Comparison of ENCODE assay signal across 22 cellular contexts in genomic region chr17:16301963-16302855, GRCh38. TPM values are rescaled to one million over a fixed set of nuclear protein-coding genes. Genes with fewer than 3 reads are reported as not detected.
DNase-seq lines count a peak whose midpoint lies in the region; ATAC-seq and TF ChIP-seq lines count a peak whose summit lies in the region.
"Had no signal": no experiment of that assay in that cellular context is flagged by ENCODE, and none has a peak within 500 bp of the region (broad histone marks: within the 10 kb centered on the region; RNA-seq: fewer than 3 reads in every experiment).

No MANE protein-coding gene starts in this region.

- no peak overlapping the region for H3K9ac ChIP-seq in SK-N-SH

- H3K27me3 ChIP-seq in SK-N-SH (ENCODE audit: insufficient read depth) (no peaks in the 10 kb centered on the region), osteoblast (ENCODE audit: insufficient read depth, low read length) (no peaks in the 10 kb centered on the region), PC-9 (ENCODE audit: insufficient read depth, low read depth) (no peaks in the 10 kb centered on the region)
- H3K27me3 ChIP-seq: esophagus squamous epithelium, neutrophil, spleen had no signal

- no peaks in the 10 kb centered on the region for H3K9me3 Mint-ChIP-seq in T-cell
- H3K9me3 Mint-ChIP-seq: activated CD4-positive, alpha-beta T cell treated with anti-CD3 and anti-CD28 coated beads, Interleukin-2, amount 10 ng/mL, durations not matched to agents 7 days and 5 days; CD8-positive, alpha-beta memory T cell had no signal

- TF ChIP-seq CTCF in SK-N-SH (IDR thresholded peaks at IDR 0.05) (no peak), fibroblast of mammary gland (conservative IDR thresholded peaks at IDR 0.05; ENCODE audit: control insufficient read depth, insufficient read depth, low read depth, low read length) (no peak), osteoblast (IDR thresholded peaks at IDR 0.05; ENCODE audit: extremely low read depth, low read depth, low read length) (no peak), PC-9 (conservative IDR thresholded peaks at IDR 0.05) (no peak)

- ATAC-seq in SK-N-SH treated with all-trans-retinoic acid at 6 μM for 48 hours, result no peak
- ATAC-seq in T-cell (replicated peaks in 1 of 4), result no peak
- ATAC-seq: left lobe of liver, Right ventricle myocardium inferior had no signal

- BruUV-seq in PC-9 (replicated peaks; lab: Mats Ljungman, UMichigan), result no TSS peak

- H4K20me1 ChIP-seq in SK-N-SH (ENCODE audit: insufficient read depth), result no peaks in the 10 kb centered on the region
- H4K20me1 ChIP-seq in osteoblast (ENCODE audit: insufficient read depth, low read length), result peaks cover 3% of the 10 kb centered on the region
- no peaks in the 10 kb centered on the region for H4K20me1 ChIP-seq in PC-9 (ENCODE audit: insufficient read depth)

- H3K4me2 ChIP-seq in SK-N-SH (no peak overlapping the region), osteoblast (ENCODE audit: insufficient read depth, low read length) (no peak overlapping the region), PC-9 (no peak overlapping the region)

- TF ChIP-seq RAD21 in SK-N-SH (IDR thresholded peaks at IDR 0.05; ENCODE audit: low read length), result no peak

- 93% methylated on average over 13 of the region's 13 CpGs for WGBS in SK-N-SH (ENCODE audit: low lambda C conversion rate)

- no peaks in the 10 kb centered on the region for H3K27me3 Mint-ChIP-seq in T-cell
- H3K27me3 Mint-ChIP-seq: activated CD4-positive, alpha-beta T cell treated with anti-CD3 and anti-CD28 coated beads, Interleukin-2, amount 10 ng/mL, durations not matched to agents 7 days and 5 days; CD8-positive, alpha-beta memory T cell had no signal

- H3K36me3 ChIP-seq in SK-N-SH (replicated peaks in 1 of 2; ENCODE audit: control insufficient read depth in 1 of 2, insufficient read depth in 2 of 2, low read length in 1 of 2), result no peaks in the 10 kb centered on the region
- H3K36me3 ChIP-seq in osteoblast (ENCODE audit: insufficient read depth, low read length), result peaks cover 6% of the 10 kb centered on the region
- H3K36me3 ChIP-seq in PC-9 (ENCODE audit: low read depth), result no peaks in the 10 kb centered on the region
- H3K36me3 ChIP-seq: neutrophil had no signal

- H3K9me3 ChIP-seq in SK-N-SH, result no peaks in the 10 kb centered on the region
- H3K9me3 ChIP-seq in osteoblast (ENCODE audit: low read depth, low read length), result no peaks in the 10 kb centered on the region
- no peaks in the 10 kb centered on the region for H3K9me3 ChIP-seq in PC-9 (ENCODE audit: insufficient read depth, low read depth)
- H3K9me3 ChIP-seq: esophagus squamous epithelium, neutrophil, spleen had no signal

- DNase-seq in SK-N-SH, result no peak
- DNase-seq in M059J (ENCODE audit: low read depth), result peak; percentile 39
- peak; percentile 33 for DNase-seq in fibroblast of mammary gland (ENCODE audit: low read depth)
- DNase-seq in osteoblast (ENCODE audit: insufficient read length, low spot score, missing footprints), result peak; percentile 64
- no peak for DNase-seq in T-cell
- no peak for DNase-seq in middle frontal gyrus (ENCODE audit: extremely low spot score, low spot score)
- no peak for DNase-seq in PC-9
- DNase-seq: activated CD4-positive, alpha-beta T cell treated with anti-CD3 and anti-CD28 coated beads, Interleukin-2, amount 10 ng/mL, durations not matched to agents 7 days and 5 days; aorta; CD8-positive, alpha-beta memory T cell; DND-41; effector CD4-positive, alpha-beta T cell; esophagus squamous epithelium; NCI-H1417 treated with DMSO at 0.1 percent for 48 hours; NCI-H524; spleen; stimulated activated CD4-positive, alpha-beta T cell treated with anti-CD3 and anti-CD28 coated beads, Interleukin-4, amount 100 ng/mL, for 4 hours had no signal

- no peaks in the 10 kb centered on the region; a peak in 1 of 4 replicates for H3K4me1 ChIP-seq in SK-N-SH (ENCODE audit: control insufficient read depth in 1 of 2, insufficient read depth in 2 of 2, low read depth in 1 of 2, low read length in 1 of 2)
- peaks cover 7% of the 10 kb centered on the region for H3K4me1 ChIP-seq in osteoblast (ENCODE audit: insufficient read depth, low read length)
- H3K4me1 ChIP-seq in PC-9 (replicated peaks; ENCODE audit: insufficient read depth), result no peaks in the 10 kb centered on the region
- H3K4me1 ChIP-seq: esophagus squamous epithelium had no signal

- POLR2A ChIA-PET in SK-N-SH (lab: Yijun Ruan, JAX) (no interaction called here), T-cell (lab: Charles Lee) (no interaction called here), PC-9 (lab: Charles Lee; ENCODE audit: unreplicated experiment) (interaction anchor here (0.6 kb wide), 1 partner anchor 1259 kb away, joined by 4 read pairs; no protein-coding TSS in a partner anchor)

- H3F3A ChIP-seq in SK-N-SH (replicated peaks; ENCODE audit: insufficient read depth) (no peaks in the 10 kb centered on the region), PC-9 (ENCODE audit: insufficient read depth, low read depth) (no peaks in the 10 kb centered on the region)

- H3K27ac ChIP-seq in SK-N-SH (ENCODE audit: low read depth in 2 of 2, low read length in 1 of 2) (peak overlapping the region in 1 of 2 experiments; percentile 9; a peak in 1 of 4 replicates), osteoblast (ENCODE audit: low read depth, low read length) (no peak overlapping the region), PC-9 (no peak overlapping the region)
- H3K27ac ChIP-seq: 22Rv1, esophagus squamous epithelium, neutrophil, spleen had no signal

- H3K9me2 ChIP-seq in SK-N-SH (no peaks in the 10 kb centered on the region), PC-9 (ENCODE audit: insufficient read depth) (no peaks in the 10 kb centered on the region)

- no peak for TF ChIP-seq EP300 in SK-N-SH (IDR thresholded peaks at IDR 0.05; ENCODE audit: borderline replicate concordance in 1 of 2, low read depth in 1 of 2, low read length in 1 of 2)

- H3K79me2 ChIP-seq in SK-N-SH (ENCODE audit: insufficient read depth) (no peaks in the 10 kb centered on the region), osteoblast (ENCODE audit: insufficient read depth, low read length) (no peaks in the 10 kb centered on the region), PC-9 (ENCODE audit: low read depth) (no peaks in the 10 kb centered on the region)

- H3K27ac Mint-ChIP-seq in T-cell, result no peak overlapping the region
- H3K27ac Mint-ChIP-seq: activated CD4-positive, alpha-beta T cell treated with anti-CD3 and anti-CD28 coated beads, Interleukin-2, amount 10 ng/mL, durations not matched to agents 7 days and 5 days had no signal

- CTCF ChIA-PET in SK-N-SH (lab: Yijun Ruan, JAX) (no interaction called here), T-cell (lab: Charles Lee) (interaction anchor here in 1 of 2 donors (0.7 kb wide), 1 partner anchor 400 kb away, joined by 6 read pairs; no protein-coding TSS in a partner anchor), PC-9 (lab: Charles Lee) (no interaction called here)

- no peak overlapping the region for H3K4me3 Mint-ChIP-seq in T-cell
- H3K4me3 Mint-ChIP-seq: activated CD4-positive, alpha-beta T cell treated with anti-CD3 and anti-CD28 coated beads, Interleukin-2, amount 10 ng/mL, durations not matched to agents 7 days and 5 days; CD8-positive, alpha-beta memory T cell had no signal

- H3K4me3 ChIP-seq in SK-N-SH (ENCODE audit: low read depth in 2 of 2, low read length in 1 of 2) (no peak overlapping the region), fibroblast of mammary gland (ENCODE audit: control insufficient read depth, low read depth, low read length) (no peak overlapping the region), osteoblast (ENCODE audit: insufficient read depth, low read length) (no peak overlapping the region), PC-9 (no peak overlapping the region)
- H3K4me3 ChIP-seq: esophagus squamous epithelium, spleen had no signal

- H3K4me1 Mint-ChIP-seq in T-cell, result peaks cover 14 to 19% (median 19%) of the 10 kb centered on the region in 3 donors

- H2AFZ ChIP-seq in SK-N-SH (ENCODE audit: low read depth) (no peak overlapping the region), osteoblast (ENCODE audit: low read length) (no peak overlapping the region), PC-9 (no peak overlapping the region)

- H3K36me3 Mint-ChIP-seq in T-cell, result peaks cover 25% of the 10 kb centered on the region

- intact Hi-C loops in PC-9 (cut with micrococcal nuclease; ENCODE audit: unreplicated experiment), result no loop called here

TF ChIP-seq in SK-N-SH, 30 proteins besides CTCF, POLR2A, EP300 and RAD21 (continues in another document):
- TF ChIP-seq USF1 (IDR thresholded peaks at IDR 0.05; ENCODE audit: borderline replicate concordance, low read depth), result no peak
- TF ChIP-seq FOSL2 (IDR thresholded peaks at IDR 0.05; ENCODE audit: borderline replicate concordance, low read depth), result 0 out of 2 replicates have a peak, but pooled peaks have one; percentile 13
- TF ChIP-seq FOXJ3 (CRISPR knock-in tag; IDR thresholded peaks at IDR 0.05), result no peak
- TF ChIP-seq NRF1 (IDR thresholded peaks at IDR 0.05; ENCODE audit: low read depth, low read length), result no peak

TF ChIP-seq in SK-N-SH treated with all-trans-retinoic acid at 6 μM for 48 hours, 23 proteins besides CTCF, POLR2A, EP300 and RAD21:
- TF ChIP-seq PATZ1 (CRISPR knock-in tag; IDR thresholded peaks at IDR 0.05; ENCODE audit: borderline replicate concordance), result no peak

RNA-seq across cellular contexts. Expression of gene CENPV, which starts 51.1 kb away (rescaled TPM):
- 92.3 and 97.7 TPM in 2 replicates for polyA plus RNA-seq in SK-N-SH (2012; rRNA removed)
- 90.2 and 92.4 TPM in 2 replicates for polyA plus RNA-seq in SK-N-SH (2012; cell fraction: cytosol; rRNA removed)
- polyA plus RNA-seq in SK-N-SH (2012; cell fraction: nucleus; rRNA removed), result 130 and 200 TPM in 2 replicates
- 9.2 and 10.5 TPM in 2 replicates for total RNA-seq in M059J (2014; rRNA removed; shearing (Covaris generic))
- total RNA-seq in osteoblast (5.1 and 6.8 TPM in 2 replicates), T-cell (10 to 100 TPM; 12.7 to 20.0 (median 17.8) TPM), PC-9 (2021) (12.6 and 18.1 TPM in 2 replicates)

Comparison
In these comparisons a context has a peak if more than half of its experiments do, and no peak if none do; other contexts are left out.
1. DNase-seq: peak in M059J (single experiment), fibroblast of mammary gland (single experiment) and osteoblast (single experiment); none in SK-N-SH (single experiment), T-cell (0 of 34), middle frontal gyrus (single experiment) and PC-9 (0 of 2).